In the genomic region with DNA sequence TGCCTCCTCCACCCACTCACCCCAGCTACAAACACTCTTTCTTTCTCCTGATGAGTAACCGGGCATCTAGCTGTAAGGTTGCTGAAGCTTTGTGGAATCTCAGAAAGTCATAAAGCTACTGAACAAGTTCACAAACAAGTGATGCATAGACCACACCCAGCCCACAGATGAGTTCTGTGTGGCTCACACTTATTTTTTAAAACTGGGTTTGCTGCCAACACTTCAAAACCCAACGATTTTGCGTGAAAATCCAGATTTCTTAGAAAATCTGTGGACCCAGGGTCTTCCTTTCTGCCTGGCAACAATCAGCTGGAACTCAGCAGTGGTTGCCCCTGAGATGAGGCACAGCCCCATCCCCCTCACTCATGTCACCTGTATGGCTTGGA, we compare ENCODE assay signal across 12 cellular contexts.
A peak's percentile ranks its signal among the peaks of the same experiment; 100 is the strongest.
DNase-seq lines count a peak whose midpoint lies in the region; TF ChIP-seq lines count a peak whose summit lies in the region.
"Had no signal": no experiment of that assay in that cellular context is flagged by ENCODE, and none has a peak within 500 bp of the region (broad histone marks: within the 10 kb centered on the region; RNA-seq: fewer than 3 reads in every experiment).

No MANE protein-coding gene starts in this region.

- peaks cover 5% of the 10 kb centered on the region; the same call in 1 of the 2 replicates for H3K4me1 ChIP-seq in HAP-1

- peak overlapping the region; percentile 83 for H3K27ac Mint-ChIP-seq in T-helper 1 cell treated with Interleukin-12 subunit alpha and Interleukin-12 subunit beta and Interleukin-4 antibody, amounts not matched to agents 30 μg/mL and 1 μg/mL, for 36 hours
- H3K27ac Mint-ChIP-seq: progenitor cell of endocrine pancreas had no signal

- peaks cover 5% of the 10 kb centered on the region for H3K27me3 Mint-ChIP-seq in T-helper 1 cell treated with Interleukin-12 subunit alpha and Interleukin-12 subunit beta and Interleukin-4 antibody, amounts not matched to agents 30 μg/mL and 1 μg/mL, for 36 hours (ENCODE audit: low read depth)

- H3K36me3 ChIP-seq in HAP-1 (replicated peaks): no peaks in the 10 kb centered on the region

- H3K4me3 Mint-ChIP-seq in T-helper 1 cell treated with Interleukin-12 subunit alpha and Interleukin-12 subunit beta and Interleukin-4 antibody, amounts not matched to agents 30 μg/mL and 1 μg/mL, for 36 hours: peak overlapping the region; percentile 29
- H3K4me3 Mint-ChIP-seq: effector memory CD8-positive, alpha-beta T cell had no signal

- H3K9me3 Mint-ChIP-seq in T-helper 1 cell treated with Interleukin-12 subunit alpha and Interleukin-12 subunit beta and Interleukin-4 antibody, amounts not matched to agents 30 μg/mL and 1 μg/mL, for 36 hours: no peaks in the 10 kb centered on the region

- no peaks in the 10 kb centered on the region for H3K36me3 Mint-ChIP-seq in T-helper 1 cell treated with Interleukin-12 subunit alpha and Interleukin-12 subunit beta and Interleukin-4 antibody, amounts not matched to agents 30 μg/mL and 1 μg/mL, for 36 hours (ENCODE audit: low read depth)

- H3K4me3 ChIP-seq in epithelial cell of esophagus (ENCODE audit: low read length): no peak overlapping the region
- no peak overlapping the region for H3K4me3 ChIP-seq in HAP-1

- no peak for TF ChIP-seq CTCF in epithelial cell of esophagus (IDR thresholded peaks at IDR 0.05; ENCODE audit: insufficient read depth, low read depth, low read length, missing control alignments)

- DNase-seq in activated T-cell treated with anti-CD3 and anti-CD28 coated beads for 48 hours (ENCODE audit: low read depth) (peak; percentile 34), epithelial cell of esophagus (ENCODE audit: low read depth) (peak; percentile 67), HAP-1 (ENCODE audit: low spot score in 2 of 2) (no peak), DMS79 treated with DMSO at 0.1 percent for 48 hours (lab: John Stamatoyannopoulos, UW) (no peak), NCI-H524 treated with DMSO at 0.1 percent for 48 hours (lab: John Stamatoyannopoulos, UW) (no peak)
- no peak for DNase-seq in activated T-cell treated with anti-CD3 and anti-CD28 coated beads, Interleukin-2, amount 50 U/mL, for 1 hour
- peak; percentile 36 to 47 for DNase-seq in stimulated activated CD8-positive, alpha-beta memory T cell treated with anti-CD3 and anti-CD28 coated beads, Interleukin-15, amount 100 ng/mL, for 48 hours (ENCODE audit: low read depth in 2 of 2)
- DNase-seq: central memory CD4-positive, alpha-beta T cell; effector memory CD8-positive, alpha-beta T cell; SHP77 treated with DMSO at 0.1 percent for 48 hours had no signal

- H3K27me3 ChIP-seq in HAP-1 (ENCODE audit: low read depth): peaks cover 5% of the 10 kb centered on the region

- in situ Hi-C loops in HAP-1 (cut with MboI; ENCODE audit: low sequenced_read_pairs): loop anchor here (25.0 kb wide), 1 partner anchor 246 kb away; no protein-coding TSS in a partner anchor

- peaks cover 23% of the 10 kb centered on the region for H3K4me1 Mint-ChIP-seq in T-helper 1 cell treated with Interleukin-12 subunit alpha and Interleukin-12 subunit beta and Interleukin-4 antibody, amounts not matched to agents 30 μg/mL and 1 μg/mL, for 36 hours (ENCODE audit: low read depth)

- H3K9me3 ChIP-seq in HAP-1: peaks cover 4% of the 10 kb centered on the region; the same call in 1 of the 2 replicates

Comparison
In these comparisons a context has a peak if more than half of its experiments do, and no peak if none do; other contexts are left out.
1. DNase-seq: peak in activated T-cell treated with anti-CD3 and anti-CD28 coated beads for 48 hours (single experiment), epithelial cell of esophagus (single experiment) and stimulated activated CD8-positive, alpha-beta memory T cell treated with anti-CD3 and anti-CD28 coated beads, Interleukin-15, amount 100 ng/mL, for 48 hours (2 of 2); none in activated T-cell treated with anti-CD3 and anti-CD28 coated beads, Interleukin-2, amount 50 U/mL, for 1 hour (single experiment), HAP-1 (0 of 2), DMS79 treated with DMSO at 0.1 percent for 48 hours (single experiment) and NCI-H524 treated with DMSO at 0.1 percent for 48 hours (single experiment).